Comparison of ENCODE assay signal across 9 cellular contexts in the genomic region with DNA sequence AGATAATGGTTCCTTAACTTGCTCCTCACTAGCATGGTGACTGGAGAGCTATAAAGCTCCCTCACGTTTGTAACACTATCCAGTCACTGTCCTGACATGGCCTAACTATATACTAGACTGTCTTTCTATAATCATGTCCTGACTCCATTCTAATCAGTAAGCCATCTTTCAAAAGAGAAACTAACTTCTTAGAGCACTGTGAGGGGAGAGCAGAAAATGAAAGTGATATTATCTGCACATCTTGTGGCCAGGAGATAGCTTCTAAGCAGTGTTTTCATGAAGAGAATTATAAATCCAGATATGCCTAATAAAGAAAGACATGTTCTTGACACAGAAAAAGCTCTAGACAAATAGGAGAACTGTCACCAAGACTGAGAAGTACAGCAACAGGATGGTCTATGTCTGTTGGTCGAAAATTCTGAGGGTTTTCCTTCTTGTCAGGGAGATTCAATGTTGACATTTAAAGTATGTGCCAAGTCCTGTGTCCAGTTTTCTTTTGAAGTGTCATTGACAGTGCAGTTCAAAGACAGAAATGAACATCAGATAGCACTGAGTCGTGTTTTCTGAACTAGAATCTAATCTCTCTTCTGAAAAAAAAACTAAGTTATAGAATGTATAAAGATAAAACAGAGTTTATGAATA.
DNase-seq lines count a peak whose midpoint lies in the region; ATAC-seq and TF ChIP-seq lines count a peak whose summit lies in the region.
"Had no signal": no experiment of that assay in that cellular context is flagged by ENCODE, and none has a peak within 500 bp of the region (broad histone marks: within the 10 kb centered on the region; RNA-seq: fewer than 3 reads in every experiment).

No MANE protein-coding gene starts in this region.

- H3K27me3 ChIP-seq in CD4-positive, alpha-beta T cell (ENCODE audit: control insufficient read depth, insufficient read depth, low read length): no peaks in the 10 kb centered on the region
- no peaks in the 10 kb centered on the region for H3K27me3 ChIP-seq in OCI-LY3 (ENCODE audit: low read depth, low read length)
- no peaks in the 10 kb centered on the region for H3K27me3 ChIP-seq in psoas muscle (ENCODE audit: insufficient read depth in 3 of 3, low read length in 2 of 3)

- H3K36me3 ChIP-seq in OCI-LY3 (replicated peaks; ENCODE audit: low read depth, low read length): no peaks in the 10 kb centered on the region
- H3K36me3 ChIP-seq in psoas muscle (ENCODE audit: insufficient read depth in 1 of 2, low read depth in 1 of 2): no peaks in the 10 kb centered on the region

- no peak for DNase-seq in CD4-positive, alpha-beta T cell
- DNase-seq in GM19240 (ENCODE audit: insufficient read length, low spot score): peak; percentile 19
- DNase-seq in psoas muscle: no peak
- DNase-seq in foreskin fibroblast: no peak
- no peak for DNase-seq in inferior parietal cortex (ENCODE audit: extremely low spot score)
- no peak for DNase-seq in medulla oblongata (ENCODE audit: extremely low spot score)
- DNase-seq: NCI-H1105 had no signal

- H3K27me3 Mint-ChIP-seq in CD4-positive, alpha-beta T cell: no peaks in the 10 kb centered on the region

- peak overlapping the region; percentile 52 for H3K4me2 ChIP-seq in OCI-LY3 (ENCODE audit: low read length)

- H3K36me3 Mint-ChIP-seq in CD4-positive, alpha-beta T cell (ENCODE audit: low read depth): no peaks in the 10 kb centered on the region

- 46 to 56% (median 50%) methylated on average over 3 of the region's 3 CpGs for WGBS in psoas muscle, 3 donors

- no peaks in the 10 kb centered on the region for H4K20me1 ChIP-seq in OCI-LY3 (ENCODE audit: insufficient read depth, low read length)

- peak overlapping the region; percentile 57 for H2AFZ ChIP-seq in OCI-LY3 (ENCODE audit: low read depth, low read length)

- H3K4me3 Mint-ChIP-seq in CD4-positive, alpha-beta T cell: peak overlapping the region; percentile 35

- intact Hi-C loops in CD4-positive, alpha-beta T cell (cut with DNase I, micrococcal nuclease): no loop called here
- intact Hi-C loops in psoas muscle (cut with DNase I): no loop called here

- H3K9me3 Mint-ChIP-seq in CD4-positive, alpha-beta T cell: peaks cover 4% of the 10 kb centered on the region

- peak overlapping the region; percentile 16 for H3K4me3 ChIP-seq in OCI-LY3 (ENCODE audit: low read length)
- H3K4me3 ChIP-seq in psoas muscle: no peak overlapping the region
- no peak overlapping the region for H3K4me3 ChIP-seq in foreskin fibroblast (ENCODE audit: low read depth in 1 of 2, low read length in 2 of 2)

- POLR2A ChIA-PET in CD4-positive, alpha-beta T cell (lab: Charles Lee): no interaction called here

- H3K4me1 ChIP-seq in OCI-LY3 (ENCODE audit: low read length) (peaks cover 7% of the 10 kb centered on the region; the same call in 1 of the 2 replicates), psoas muscle (no peaks in the 10 kb centered on the region)

- H3K9ac ChIP-seq in OCI-LY3 (ENCODE audit: low read length): no peak overlapping the region

- H3K4me1 Mint-ChIP-seq in CD4-positive, alpha-beta T cell (ENCODE audit: low read depth): no peaks in the 10 kb centered on the region

- no peak for ATAC-seq in CD4-positive, alpha-beta T cell (ENCODE audit: poor library complexity)
- ATAC-seq in HG02970 (IDR thresholded peaks at IDR 0.05; ENCODE audit: low FRiP score, unreplicated experiment): peak; percentile 97
- no peak for ATAC-seq in psoas muscle

- H3K79me2 ChIP-seq in OCI-LY3 (ENCODE audit: low read length): no peaks in the 10 kb centered on the region

- CTCF ChIA-PET in CD4-positive, alpha-beta T cell (lab: Charles Lee): no interaction called here

- TF ChIP-seq CTCF in CD4-positive, alpha-beta T cell (IDR thresholded peaks at IDR 0.05): no peak
- TF ChIP-seq CTCF in OCI-LY3 (IDR thresholded peaks at IDR 0.05; ENCODE audit: low read depth, low read length): no peak
- TF ChIP-seq CTCF in psoas muscle (IDR thresholded peaks at IDR 0.05): no peak
- TF ChIP-seq CTCF in foreskin fibroblast (IDR thresholded peaks at IDR 0.05; ENCODE audit: low read depth, low read length): no peak

- H3K27ac Mint-ChIP-seq in CD4-positive, alpha-beta T cell: no peak overlapping the region

- H3K9me3 ChIP-seq in CD4-positive, alpha-beta T cell (ENCODE audit: control insufficient read depth, low read length): no peaks in the 10 kb centered on the region
- no peaks in the 10 kb centered on the region for H3K9me3 ChIP-seq in OCI-LY3 (ENCODE audit: insufficient read depth, low read length)
- H3K9me3 ChIP-seq in psoas muscle: peaks cover 3% of the 10 kb centered on the region

- H3K27ac ChIP-seq in CD4-positive, alpha-beta T cell (ENCODE audit: low read depth, low read length): no peak overlapping the region
- no peak overlapping the region for H3K27ac ChIP-seq in OCI-LY3 (ENCODE audit: low read length)
- no peak overlapping the region for H3K27ac ChIP-seq in psoas muscle
